ENCODE assay signal across 16 cellular contexts in the genomic region with DNA sequence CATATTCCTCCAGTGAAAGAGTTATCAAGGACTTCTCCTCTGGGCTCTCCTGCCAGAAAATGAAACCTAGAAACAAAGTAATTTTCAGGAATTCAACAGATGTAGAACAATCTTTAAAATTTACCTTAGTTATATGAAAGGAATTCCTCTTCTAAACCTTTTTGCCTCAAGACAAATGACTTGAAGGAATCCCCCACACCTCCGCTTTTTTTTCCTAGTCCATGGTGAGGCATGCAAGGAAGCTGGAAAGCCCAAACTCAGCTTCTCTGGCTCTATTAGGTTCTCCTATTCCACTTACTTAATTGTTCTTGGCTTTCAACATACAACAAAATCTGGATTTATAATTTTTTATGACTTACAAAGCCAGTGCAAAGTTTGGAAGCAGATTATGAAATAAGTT. TPM values are rescaled to one million over a fixed set of nuclear protein-coding genes. Genes with fewer than 3 reads are reported as not detected.
DNase-seq lines count a peak whose midpoint lies in the region; ATAC-seq and TF ChIP-seq lines count a peak whose summit lies in the region.
"Had no signal": no experiment of that assay in that cellular context is flagged by ENCODE, and none has a peak within 500 bp of the region (broad histone marks: within the 10 kb centered on the region; RNA-seq: fewer than 3 reads in every experiment).

No MANE protein-coding gene starts in this region.

- H3K27ac Mint-ChIP-seq in neural progenitor cell, result no peak overlapping the region
- H3K27ac Mint-ChIP-seq: CD8-positive, alpha-beta memory T cell had no signal

- ATAC-seq in Right ventricle myocardium inferior (peak; percentile 56), heart right ventricle (peak in 6 of 8 donors; percentile 20 to 56 (median 35)), aorta (ENCODE audit: low FRiP score) (peak; percentile 46)

- no peaks in the 10 kb centered on the region for H3K4me1 Mint-ChIP-seq in neural progenitor cell
- H3K4me1 Mint-ChIP-seq: CD8-positive, alpha-beta memory T cell had no signal

- no peaks in the 10 kb centered on the region for H3K36me3 Mint-ChIP-seq in neural progenitor cell
- H3K36me3 Mint-ChIP-seq: CD8-positive, alpha-beta memory T cell had no signal

- intact Hi-C loops in Right ventricle myocardium inferior (cut with DNase I), result no loop called here
- intact Hi-C loops in heart right ventricle (cut with DNase I), result loop anchor here in 1 of 10 donors (5.0 kb wide), 1 partner anchor 279 kb away; a partner anchor contains a TSS
- intact Hi-C loops in aorta (cut with DNase I), result no loop called here

- H3K36me3 ChIP-seq in right atrium auricular region, result no peaks in the 10 kb centered on the region
- H3K36me3 ChIP-seq in heart right ventricle, result no peaks in the 10 kb centered on the region
- no peaks in the 10 kb centered on the region for H3K36me3 ChIP-seq in neural progenitor cell
- no peaks in the 10 kb centered on the region for H3K36me3 ChIP-seq in aorta (ENCODE audit: control insufficient read depth in 1 of 2, insufficient read depth in 2 of 2, low read length in 1 of 2)
- H3K36me3 ChIP-seq: BLaER1, HAP-1 had no signal

- H3K9me3 ChIP-seq in right atrium auricular region (no peaks in the 10 kb centered on the region), heart right ventricle (no peaks in the 10 kb centered on the region), neural progenitor cell (ENCODE audit: low read depth) (no peaks in the 10 kb centered on the region), aorta (ENCODE audit: control insufficient read depth, low read length) (no peaks in the 10 kb centered on the region)
- H3K9me3 ChIP-seq: BLaER1, Caco-2, HAP-1 had no signal

- H3K9ac ChIP-seq in neural progenitor cell, result no peak overlapping the region
- H3K9ac ChIP-seq: BLaER1 had no signal

- H3K27me3 ChIP-seq in right atrium auricular region (no peaks in the 10 kb centered on the region), heart right ventricle (no peaks in the 10 kb centered on the region), neural progenitor cell (no peaks in the 10 kb centered on the region), aorta (ENCODE audit: control insufficient read depth in 1 of 2, insufficient read depth in 2 of 2, low read length in 1 of 2) (no peaks in the 10 kb centered on the region)
- H3K27me3 ChIP-seq: BLaER1 had no signal

- TF ChIP-seq CTCF in right atrium auricular region (IDR thresholded peaks at IDR 0.05) (no peak), heart right ventricle (IDR thresholded peaks at IDR 0.05) (no peak), neural progenitor cell (IDR thresholded peaks at IDR 0.05) (no peak)

- H3K27me3 Mint-ChIP-seq in neural progenitor cell (ENCODE audit: insufficient read depth, low read depth), result no peaks in the 10 kb centered on the region
- H3K27me3 Mint-ChIP-seq: CD8-positive, alpha-beta memory T cell had no signal

- H3K4me3 Mint-ChIP-seq in neural progenitor cell, result no peak overlapping the region
- H3K4me3 Mint-ChIP-seq: CD8-positive, alpha-beta memory T cell had no signal

- H4K20me1 ChIP-seq in neural progenitor cell (ENCODE audit: low read depth), result no peaks in the 10 kb centered on the region
- H4K20me1 ChIP-seq: BLaER1 had no signal

- H3F3A ChIP-seq in neural progenitor cell (ENCODE audit: low read depth), result no peaks in the 10 kb centered on the region

- H3K4me1 ChIP-seq in right atrium auricular region (peaks cover 0 to 13% of the 10 kb centered on the region in 2 donors), heart right ventricle (peaks cover 0 to 26% (median 18%) of the 10 kb centered on the region in 9 donors), neural progenitor cell (no peaks in the 10 kb centered on the region), aorta (ENCODE audit: control insufficient read depth in 1 of 2, insufficient read depth in 2 of 2, low read length in 2 of 2) (no peaks in the 10 kb centered on the region)
- H3K4me1 ChIP-seq: HAP-1 had no signal

- no peaks in the 10 kb centered on the region for H3K9me3 Mint-ChIP-seq in neural progenitor cell

- no peak overlapping the region for H3K4me3 ChIP-seq in right atrium auricular region
- H3K4me3 ChIP-seq in heart right ventricle, result peak overlapping the region in 5 of 10 donors; percentile 1 to 31 (median 9)
- H3K4me3 ChIP-seq in neural progenitor cell, result no peak overlapping the region
- no peak overlapping the region for H3K4me3 ChIP-seq in aorta (ENCODE audit: low read length in 2 of 2)
- H3K4me3 ChIP-seq: BLaER1, HAP-1 had no signal

- 70 to 83% methylated on average over 1 of the region's 1 CpG for WGBS in heart right ventricle, 2 donors
- 46 to 80% methylated on average over 1 of the region's 1 CpG for WGBS in aorta, 2 donors

- DNase-seq in Right ventricle myocardium inferior (ENCODE audit: missing footprints) (no peak), right atrium auricular region (ENCODE audit: low spot score) (no peak), heart right ventricle (no peak), neural progenitor cell (ENCODE audit: low spot score) (no peak), aorta (no peak), SW480 (ENCODE audit: low spot score) (no peak), germinal center (ENCODE audit: low spot score) (no peak), DMS53 treated with DMSO at 0.1 percent for 48 hours (lab: John Stamatoyannopoulos, UW; ENCODE audit: unreplicated experiment) (no peak)
- DNase-seq: Caco-2; CD8-positive, alpha-beta memory T cell; GF-D8 had no signal

- no peaks in the 10 kb centered on the region for H3K79me2 ChIP-seq in neural progenitor cell (ENCODE audit: low read depth)

- H3K4me2 ChIP-seq in neural progenitor cell, result no peak overlapping the region
- H3K4me2 ChIP-seq: BLaER1 had no signal

- H3K27ac ChIP-seq in right atrium auricular region, result no peak overlapping the region
- peak overlapping the region in 7 of 10 donors; percentile 1 to 62 (median 36) for H3K27ac ChIP-seq in heart right ventricle
- H3K27ac ChIP-seq in neural progenitor cell, result no peak overlapping the region
- H3K27ac ChIP-seq in aorta (ENCODE audit: low read depth in 1 of 2, low read length in 2 of 2), result no peak overlapping the region
- H3K27ac ChIP-seq: 22Rv1, BLaER1 had no signal

- peak overlapping the region; percentile 48 for H2AFZ ChIP-seq in neural progenitor cell (replicated peaks)

RNA-seq across cellular contexts. Expression of a gene that starts 27.2 kb away (rescaled TPM):
- total RNA-seq in Right ventricle myocardium inferior (73.3 TPM), right atrium auricular region (100 to 1,000 TPM in 1 of 2 donors, 10 to 100 TPM in 1; 54.4 to 178 TPM), heart right ventricle (100 to 1,000 TPM in 3 of 10 donors, 10 to 100 TPM in 7; 13.6 to 184 (median 55.6) TPM), neural progenitor cell (ENCODE audit: low replicate concordance) (not detected in 2 replicates), aorta (1 to 10 TPM; 1.7 to 3.0 TPM)
- polyA plus RNA-seq in heart right ventricle (10 to 100 TPM in 1 of 2 donors, 1 to 10 TPM in 1; 6.1 to 10.4 TPM), aorta (under 1 TPM in 1 of 2 donors, not detected in 1; 0.20 TPM)
- total RNA-seq: Caco-2; CD8-positive, alpha-beta memory T cell; H1; HT1080 had no signal
- polyA plus RNA-seq: CD8-positive, alpha-beta memory T cell; H1 had no signal

Comparison
In these comparisons a context has a peak if more than half of its experiments do, and no peak if none do; other contexts are left out.
1. H3K27ac ChIP-seq: peak in heart right ventricle (7 of 10); none in right atrium auricular region (0 of 2), neural progenitor cell (single experiment) and aorta (0 of 2).
2. Peak in every context shown above with its lines, with median percentiles within 50 percentile points of each other: ATAC-seq.